Comparison of ENCODE assay signal across 8 cellular contexts in genomic region chr7:107579546-107579880, GRCh38. TPM values are rescaled to one million over a fixed set of nuclear protein-coding genes. Genes with fewer than 3 reads are reported as not detected.
DNase-seq lines count a peak whose midpoint lies in the region; ATAC-seq and TF ChIP-seq lines count a peak whose summit lies in the region.

No MANE protein-coding gene starts in this region.

- H2AFZ ChIP-seq in neuron (ENCODE audit: low read depth, low read length) = peak overlapping the region; percentile 89

- H3K9me3 ChIP-seq in NT2/D1 (ENCODE audit: insufficient read depth, low read length) (no peaks in the 10 kb centered on the region), neuron (ENCODE audit: low read length) (no peaks in the 10 kb centered on the region)

- no peak for DNase-seq in NT2/D1 (ENCODE audit: low read depth, low spot score)
- no peak for DNase-seq in epithelial cell of esophagus (ENCODE audit: low read depth)
- no peak for DNase-seq in HEK293T (ENCODE audit: extremely low spot score)
- DNase-seq in mucosa of gallbladder (ENCODE audit: low spot score) = no peak
- no peak for DNase-seq in NCI-H524 treated with DMSO at 0.1 percent for 48 hours (lab: John Stamatoyannopoulos, UW)

- no peak for ATAC-seq in HG03280 (IDR thresholded peaks at IDR 0.05; ENCODE audit: unreplicated experiment)

- H3K36me3 ChIP-seq in NT2/D1 (ENCODE audit: insufficient read depth, insufficient read length, low read length) (peaks cover 19% of the 10 kb centered on the region), neuron (ENCODE audit: insufficient read depth, low read length) (peaks cover 27% of the 10 kb centered on the region)

- H3K4me1 ChIP-seq in NT2/D1 (ENCODE audit: insufficient read depth, insufficient read length) (no peaks in the 10 kb centered on the region), neuron (ENCODE audit: insufficient read depth, low read length) (peaks cover 7% of the 10 kb centered on the region)

- H3K9ac ChIP-seq in NT2/D1 (ENCODE audit: insufficient read length, low read depth) = peak overlapping the region; percentile 84

- H3K27me3 ChIP-seq in NT2/D1 (ENCODE audit: insufficient read depth, insufficient read length) (no peaks in the 10 kb centered on the region), neuron (ENCODE audit: insufficient read depth, low read length) (no peaks in the 10 kb centered on the region)

- POLR2A ChIA-PET in HEK293T (lab: Yijun Ruan, JAX) = interaction anchor here (1.5 kb wide), 1 partner anchor 16 kb away, joined by 5 read pairs; the partner anchor contains the start of genes COG5 and DUS4L

- CTCF ChIA-PET in HEK293T (lab: Yijun Ruan, JAX) = no interaction called here

- TF ChIP-seq CTCF in GM12875 (IDR thresholded peaks at IDR 0.05; ENCODE audit: borderline replicate concordance, insufficient read depth, low read depth, low read length) = no peak
- no peak for TF ChIP-seq CTCF in epithelial cell of esophagus (IDR thresholded peaks at IDR 0.05; ENCODE audit: insufficient read depth, low read depth, low read length, missing control alignments)

- H3K4me3 ChIP-seq in GM12875 (ENCODE audit: low read depth, low read length) = peak overlapping the region; percentile 93
- peak overlapping the region; percentile 65 for H3K4me3 ChIP-seq in NT2/D1 (ENCODE audit: insufficient read length, low read depth)
- H3K4me3 ChIP-seq in epithelial cell of esophagus (ENCODE audit: low read length) = peak overlapping the region; percentile 78
- H3K4me3 ChIP-seq in neuron (ENCODE audit: low read length) = peak overlapping the region; percentile 94

TF ChIP-seq in HEK293T, 16 proteins besides CTCF, POLR2A, EP300 and RAD21:
- no peak for TF ChIP-seq HDGF (IDR thresholded peaks at IDR 0.05; ENCODE audit: borderline replicate concordance)
- TF ChIP-seq FOXM1 (IDR thresholded peaks at IDR 0.05; ENCODE audit: borderline replicate concordance) = no peak
- TF ChIP-seq CTBP1 (IDR thresholded peaks at IDR 0.05; ENCODE audit: borderline replicate concordance) = no peak
- no peak for TF ChIP-seq BHLHE40 (IDR thresholded peaks at IDR 0.05; ENCODE audit: borderline replicate concordance)
- TF ChIP-seq LEF1 (IDR thresholded peaks at IDR 0.05; ENCODE audit: borderline replicate concordance) = no peak
- TF ChIP-seq L3MBTL2 (conservative IDR thresholded peaks at IDR 0.05) = no peak
- no peak for TF ChIP-seq SUZ12 (IDR thresholded peaks at IDR 0.05)
- no peak for TF ChIP-seq ARNT (IDR thresholded peaks at IDR 0.05)
- no peak for TF ChIP-seq NFRKB (IDR thresholded peaks at IDR 0.05)
- TF ChIP-seq TARDBP (IDR thresholded peaks at IDR 0.05) = no peak
- no peak for TF ChIP-seq SP1 (IDR thresholded peaks at IDR 0.05)
TF ChIP-seq in HEK293T: peak in this region for 0.

RNA-seq across cellular contexts. Expression of gene BCAP29, which starts 0.5 kb away (rescaled TPM):
- total RNA-seq in mucosa of gallbladder = 39.2 TPM

RNA-seq across cellular contexts. Expression of gene DUS4L, which starts 15.7 kb away (rescaled TPM):
- 6.6 TPM for total RNA-seq in mucosa of gallbladder

RNA-seq across cellular contexts. Expression of gene COG5, which starts 15.8 kb away (rescaled TPM):
- 34.6 TPM for total RNA-seq in mucosa of gallbladder
